Comparison of ENCODE assay signal across 8 cellular contexts in genomic region chr2:72915907-72916742, GRCh38. TPM values are rescaled to one million over a fixed set of nuclear protein-coding genes. Genes with fewer than 3 reads are reported as not detected.
DNase-seq lines count a peak whose midpoint lies in the region; ATAC-seq and TF ChIP-seq lines count a peak whose summit lies in the region.

No MANE protein-coding gene starts in this region.

- H3K27me3 ChIP-seq in dorsolateral prefrontal cortex, result peaks cover 0 to 99% (median 79%) of the 10 kb centered on the region in 45 donors
- H3K27me3 ChIP-seq in tibial nerve, result peaks cover 7 to 99% of the 10 kb centered on the region in 2 donors

- no peak overlapping the region for H3K4me3 Mint-ChIP-seq in activated T-helper 2 cell treated with anti-CD3 and anti-CD28 coated beads, Interferon-gamma antibody, Interleukin-2, Interleukin-4, amounts not matched to agents 10 μg/mL and 5 μg/mL and 100 μg/mL, durations not matched to agents 14 hours and 24 hours and 36 hours (ENCODE audit: low read depth)

- peaks cover 71% of the 10 kb centered on the region for H3K27me3 Mint-ChIP-seq in activated T-helper 2 cell treated with anti-CD3 and anti-CD28 coated beads, Interferon-gamma antibody, Interleukin-2, Interleukin-4, amounts not matched to agents 10 μg/mL and 5 μg/mL and 100 μg/mL, durations not matched to agents 14 hours and 24 hours and 36 hours (ENCODE audit: low read depth)

- H3K4me3 ChIP-seq in SK-N-MC (peak overlapping the region; percentile 77), dorsolateral prefrontal cortex (peak overlapping the region; percentile 28 to 73 (median 57)), mesodermal cell (ENCODE audit: extremely low read depth, insufficient read depth, low read length, poor library complexity, severe bottlenecking) (peak overlapping the region; percentile 37), tibial nerve (peak overlapping the region in 3 of 4 donors; percentile 26 to 47 (median 39))

- peaks cover 8% of the 10 kb centered on the region for H3K4me1 Mint-ChIP-seq in activated T-helper 2 cell treated with anti-CD3 and anti-CD28 coated beads, Interferon-gamma antibody, Interleukin-2, Interleukin-4, amounts not matched to agents 10 μg/mL and 5 μg/mL and 100 μg/mL, durations not matched to agents 14 hours and 24 hours and 36 hours (ENCODE audit: low read depth)

- TF ChIP-seq CTCF in dorsolateral prefrontal cortex (IDR thresholded peaks at IDR 0.05 in 54 of 56, conservative IDR thresholded peaks at IDR 0.05 in 2 of 56; ENCODE audit: low read depth in 1 of 56, partially characterized antibody in 56 of 56), result no peak
- no peak for TF ChIP-seq CTCF in tibial nerve (IDR thresholded peaks at IDR 0.05)

- peak; percentile 52 for DNase-seq in DMS 273 treated with DMSO at 0.1 percent for 48 hours (lab: John Stamatoyannopoulos, UW)
- no peak for DNase-seq in SK-N-MC (ENCODE audit: low read depth, low spot score)
- no peak for DNase-seq in dorsolateral prefrontal cortex
- DNase-seq in tibial nerve (ENCODE audit: low spot score in 2 of 2), result no peak
- DNase-seq in activated T-helper 2 cell treated with anti-CD3 and anti-CD28 coated beads, Interferon-gamma antibody, Interleukin-2, Interleukin-4, amounts not matched to agents 10 μg/mL and 5 μg/mL and 100 μg/mL, durations not matched to agents 14 hours and 24 hours and 36 hours (ENCODE audit: low spot score), result no peak

- H3K4me1 ChIP-seq in mesodermal cell (ENCODE audit: control insufficient read depth, insufficient read depth, low read length, poor library complexity, severe bottlenecking), result peaks cover 22% of the 10 kb centered on the region
- peaks cover 0 to 60% (median 47%) of the 10 kb centered on the region in 4 donors for H3K4me1 ChIP-seq in tibial nerve

- no peak for TF ChIP-seq EP300 in tibial nerve (IDR thresholded peaks at IDR 0.05)

- no peaks in the 10 kb centered on the region for H3K9me3 Mint-ChIP-seq in activated T-helper 2 cell treated with anti-CD3 and anti-CD28 coated beads, Interferon-gamma antibody, Interleukin-2, Interleukin-4, amounts not matched to agents 10 μg/mL and 5 μg/mL and 100 μg/mL, durations not matched to agents 14 hours and 24 hours and 36 hours

- peak; percentile 57 for ATAC-seq in GM19397 (IDR thresholded peaks at IDR 0.05; ENCODE audit: unreplicated experiment)
- peak; percentile 59 for ATAC-seq in HG03439 (IDR thresholded peaks at IDR 0.05; ENCODE audit: unreplicated experiment)

- no peak for TF ChIP-seq POLR2A in tibial nerve (IDR thresholded peaks at IDR 0.05)

- peak overlapping the region; percentile 32 for H3K9ac ChIP-seq in SK-N-MC (ENCODE audit: insufficient read length)

- no peak overlapping the region for H3K27ac Mint-ChIP-seq in activated T-helper 2 cell treated with anti-CD3 and anti-CD28 coated beads, Interferon-gamma antibody, Interleukin-2, Interleukin-4, amounts not matched to agents 10 μg/mL and 5 μg/mL and 100 μg/mL, durations not matched to agents 14 hours and 24 hours and 36 hours

- H3K36me3 ChIP-seq in SK-N-MC (ENCODE audit: insufficient read depth, low read length) (no peaks in the 10 kb centered on the region), mesodermal cell (ENCODE audit: control insufficient read depth, insufficient read depth, low read length) (no peaks in the 10 kb centered on the region), tibial nerve (no peaks in the 10 kb centered on the region)

- H3K36me3 Mint-ChIP-seq in activated T-helper 2 cell treated with anti-CD3 and anti-CD28 coated beads, Interferon-gamma antibody, Interleukin-2, Interleukin-4, amounts not matched to agents 10 μg/mL and 5 μg/mL and 100 μg/mL, durations not matched to agents 14 hours and 24 hours and 36 hours (ENCODE audit: low read depth), result no peaks in the 10 kb centered on the region

- no peaks in the 10 kb centered on the region for H3K9me3 ChIP-seq in SK-N-MC (ENCODE audit: low read depth, low read length)
- no peaks in the 10 kb centered on the region for H3K9me3 ChIP-seq in mesodermal cell (ENCODE audit: control insufficient read depth, low read length)
- no peaks in the 10 kb centered on the region for H3K9me3 ChIP-seq in tibial nerve

- H3K27ac ChIP-seq in SK-N-MC (no peak overlapping the region), dorsolateral prefrontal cortex (peak overlapping the region in 44 of 59 donors; percentile 6 to 77 (median 50)), mesodermal cell (ENCODE audit: low read depth, low read length, severe bottlenecking) (no peak overlapping the region), tibial nerve (no peak overlapping the region)

- intact Hi-C loops in dorsolateral prefrontal cortex (cut with DNase I), result no loop called here
- intact Hi-C loops in activated T-helper 2 cell treated with anti-CD3 and anti-CD28 coated beads, Interferon-gamma antibody, Interleukin-2, Interleukin-4, amounts not matched to agents 10 μg/mL and 5 μg/mL and 100 μg/mL, durations not matched to agents 14 hours and 24 hours and 36 hours (cut with micrococcal nuclease), result loop anchor here (1.0 to 5.0 kb wide), 2 partner anchors 10 to 54 kb away; no protein-coding TSS in a partner anchor

- 0 to 1% methylated on average over 56 to 62 of the region's 86 CpGs for WGBS in mesodermal cell (ENCODE audit: insufficient coverage in 2 of 2), 2 experiments
- WGBS in tibial nerve, 2 donors, result 1 to 2% methylated on average over 55 to 84 of the region's 86 CpGs

RNA-seq across cellular contexts. Expression of gene EMX1, which starts 1.2 kb away (rescaled TPM):
- total RNA-seq in dorsolateral prefrontal cortex (10 to 100 TPM; 10.4 to 59.2 (median 36.8) TPM), tibial nerve (not detected)
- polyA plus RNA-seq in mesodermal cell (2013, experiment 1 of 2), result 0.92 TPM
- 0.61 TPM for polyA plus RNA-seq in mesodermal cell (2013, experiment 2 of 2)
- total RNA-seq in activated T-helper 2 cell treated with anti-CD3 and anti-CD28 coated beads, Interferon-gamma antibody, Interleukin-2, Interleukin-4, amounts not matched to agents 10 μg/mL and 5 μg/mL and 100 μg/mL, durations not matched to agents 14 hours and 24 hours and 36 hours, result not detected in 2 replicates

RNA-seq across cellular contexts. Expression of gene SPR, which starts 28.9 kb away (rescaled TPM):
- total RNA-seq in dorsolateral prefrontal cortex (10 to 100 TPM in 110 of 120 experiments, 1 to 10 TPM in 10; 6.4 to 50.8 (median 15.2) TPM), tibial nerve (10 to 100 TPM; 22.0 to 33.3 (median 27.1) TPM)
- 11.0 TPM for polyA plus RNA-seq in mesodermal cell (2013, experiment 1 of 2)
- 9.8 TPM for polyA plus RNA-seq in mesodermal cell (2013, experiment 2 of 2)
- 9.5 and 9.9 TPM in 2 replicates for total RNA-seq in activated T-helper 2 cell treated with anti-CD3 and anti-CD28 coated beads, Interferon-gamma antibody, Interleukin-2, Interleukin-4, amounts not matched to agents 10 μg/mL and 5 μg/mL and 100 μg/mL, durations not matched to agents 14 hours and 24 hours and 36 hours

Comparison
In these comparisons a context has a peak if more than half of its experiments do, and no peak if none do; other contexts are left out.
1. H3K27ac ChIP-seq: peak in dorsolateral prefrontal cortex (44 of 59); none in SK-N-MC (single experiment), mesodermal cell (single experiment) and tibial nerve (0 of 4).
2. RNA of gene EMX1, which starts 1.2 kb away (total RNA-seq): 10.4 to 59.2 TPM in dorsolateral prefrontal cortex; not detected in activated T-helper 2 cell treated with anti-CD3 and anti-CD28 coated beads, Interferon-gamma antibody, Interleukin-2, Interleukin-4, amounts not matched to agents 10 μg/mL and 5 μg/mL and 100 μg/mL, durations not matched to agents 14 hours and 24 hours and 36 hours and not detected in tibial nerve; every median in the first group is over 10 times any median in the second.
3. Peak in every context shown above with its lines, with median percentiles within 50 percentile points of each other: H3K4me3 ChIP-seq.